Comparison of ENCODE assay signal across 1 cellular context in the genomic region with DNA sequence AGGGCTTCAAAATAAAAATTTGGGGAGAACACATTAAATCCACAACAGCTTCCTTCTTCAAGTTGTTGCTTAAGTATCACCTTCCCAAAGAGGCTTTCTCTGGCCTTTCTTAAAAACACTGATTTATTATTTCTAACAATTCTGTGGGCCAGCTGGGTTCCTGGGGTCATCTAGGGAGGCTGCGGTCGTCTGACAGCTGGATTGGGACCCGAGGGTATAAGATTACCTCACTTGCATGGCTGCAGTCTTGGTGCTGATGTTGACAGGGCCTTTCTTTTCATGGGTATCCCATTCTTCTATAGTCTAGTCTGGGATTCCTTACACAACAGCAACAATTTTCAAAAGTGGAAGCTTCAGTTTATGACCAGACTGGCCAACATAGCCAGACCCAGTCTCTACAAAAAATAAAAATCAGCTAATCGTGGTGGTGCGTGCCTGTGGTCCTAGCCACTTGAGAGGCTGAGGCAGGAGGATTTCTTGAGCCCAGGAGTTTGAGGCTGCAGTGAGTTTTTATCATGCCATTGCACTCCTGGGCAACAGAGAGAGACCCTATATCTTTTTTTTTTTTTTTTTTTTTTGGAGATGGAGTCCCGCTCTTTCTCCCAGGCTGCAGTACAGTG.
TF ChIP-seq lines count a peak whose summit lies in the region.

No MANE protein-coding gene starts in this region.

TF ChIP-seq in WTC11, 78 proteins besides CTCF, POLR2A, EP300 and RAD21 (continued from another document):
- TF ChIP-seq, protein P1, sequence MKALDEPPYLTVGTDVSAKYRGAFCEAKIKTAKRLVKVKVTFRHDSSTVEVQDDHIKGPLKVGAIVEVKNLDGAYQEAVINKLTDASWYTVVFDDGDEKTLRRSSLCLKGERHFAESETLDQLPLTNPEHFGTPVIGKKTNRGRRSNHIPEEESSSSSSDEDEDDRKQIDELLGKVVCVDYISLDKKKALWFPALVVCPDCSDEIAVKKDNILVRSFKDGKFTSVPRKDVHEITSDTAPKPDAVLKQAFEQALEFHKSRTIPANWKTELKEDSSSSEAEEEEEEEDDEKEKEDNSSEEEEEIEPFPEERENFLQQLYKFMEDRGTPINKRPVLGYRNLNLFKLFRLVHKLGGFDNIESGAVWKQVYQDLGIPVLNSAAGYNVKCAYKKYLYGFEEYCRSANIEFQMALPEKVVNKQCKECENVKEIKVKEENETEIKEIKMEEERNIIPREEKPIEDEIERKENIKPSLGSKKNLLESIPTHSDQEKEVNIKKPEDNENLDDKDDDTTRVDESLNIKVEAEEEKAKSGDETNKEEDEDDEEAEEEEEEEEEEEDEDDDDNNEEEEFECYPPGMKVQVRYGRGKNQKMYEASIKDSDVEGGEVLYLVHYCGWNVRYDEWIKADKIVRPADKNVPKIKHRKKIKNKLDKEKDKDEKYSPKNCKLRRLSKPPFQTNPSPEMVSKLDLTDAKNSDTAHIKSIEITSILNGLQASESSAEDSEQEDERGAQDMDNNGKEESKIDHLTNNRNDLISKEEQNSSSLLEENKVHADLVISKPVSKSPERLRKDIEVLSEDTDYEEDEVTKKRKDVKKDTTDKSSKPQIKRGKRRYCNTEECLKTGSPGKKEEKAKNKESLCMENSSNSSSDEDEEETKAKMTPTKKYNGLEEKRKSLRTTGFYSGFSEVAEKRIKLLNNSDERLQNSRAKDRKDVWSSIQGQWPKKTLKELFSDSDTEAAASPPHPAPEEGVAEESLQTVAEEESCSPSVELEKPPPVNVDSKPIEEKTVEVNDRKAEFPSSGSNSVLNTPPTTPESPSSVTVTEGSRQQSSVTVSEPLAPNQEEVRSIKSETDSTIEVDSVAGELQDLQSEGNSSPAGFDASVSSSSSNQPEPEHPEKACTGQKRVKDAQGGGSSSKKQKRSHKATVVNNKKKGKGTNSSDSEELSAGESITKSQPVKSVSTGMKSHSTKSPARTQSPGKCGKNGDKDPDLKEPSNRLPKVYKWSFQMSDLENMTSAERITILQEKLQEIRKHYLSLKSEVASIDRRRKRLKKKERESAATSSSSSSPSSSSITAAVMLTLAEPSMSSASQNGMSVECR (CRISPR knock-in tag; IDR thresholded peaks at IDR 0.05; ENCODE audit: borderline replicate concordance), result no peak
- TF ChIP-seq, protein P2, sequence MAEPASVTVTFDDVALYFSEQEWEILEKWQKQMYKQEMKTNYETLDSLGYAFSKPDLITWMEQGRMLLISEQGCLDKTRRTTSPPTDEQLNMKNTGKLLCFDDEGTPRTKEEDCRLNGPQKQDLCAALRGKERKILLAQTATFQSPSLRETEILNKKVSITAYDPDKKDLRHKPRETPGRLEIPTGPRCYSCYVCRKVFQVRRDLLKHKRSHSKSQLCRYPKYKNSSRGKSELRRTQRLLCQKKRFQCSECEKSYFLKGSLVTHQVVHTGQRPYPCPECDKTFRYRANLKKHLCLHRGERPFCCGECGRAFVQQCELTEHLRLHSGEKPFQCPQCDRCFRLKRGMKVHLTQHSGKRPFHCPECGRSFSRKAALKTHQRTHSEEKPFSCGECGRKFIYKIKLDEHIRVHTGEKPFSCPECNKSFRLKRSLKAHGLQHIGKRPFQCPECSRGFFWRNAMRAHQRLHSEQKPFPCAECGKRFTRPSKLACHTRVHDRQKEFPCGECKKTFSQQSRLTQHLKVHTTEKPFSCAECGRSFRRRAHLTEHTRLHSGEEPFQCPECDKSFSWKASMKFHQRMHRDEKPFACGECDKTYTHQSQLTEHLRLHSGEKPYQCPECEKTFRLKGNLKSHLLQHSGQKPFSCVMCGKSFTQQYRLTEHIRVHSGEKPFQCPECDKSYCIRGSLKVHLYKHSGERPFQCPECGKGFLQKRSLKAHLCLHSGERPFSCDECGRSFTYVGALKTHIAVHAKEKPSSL (CRISPR knock-in tag; conservative IDR thresholded peaks at IDR 0.05), result no peak
